Comparison of ENCODE assay signal across 1 cellular context in the genomic region with DNA sequence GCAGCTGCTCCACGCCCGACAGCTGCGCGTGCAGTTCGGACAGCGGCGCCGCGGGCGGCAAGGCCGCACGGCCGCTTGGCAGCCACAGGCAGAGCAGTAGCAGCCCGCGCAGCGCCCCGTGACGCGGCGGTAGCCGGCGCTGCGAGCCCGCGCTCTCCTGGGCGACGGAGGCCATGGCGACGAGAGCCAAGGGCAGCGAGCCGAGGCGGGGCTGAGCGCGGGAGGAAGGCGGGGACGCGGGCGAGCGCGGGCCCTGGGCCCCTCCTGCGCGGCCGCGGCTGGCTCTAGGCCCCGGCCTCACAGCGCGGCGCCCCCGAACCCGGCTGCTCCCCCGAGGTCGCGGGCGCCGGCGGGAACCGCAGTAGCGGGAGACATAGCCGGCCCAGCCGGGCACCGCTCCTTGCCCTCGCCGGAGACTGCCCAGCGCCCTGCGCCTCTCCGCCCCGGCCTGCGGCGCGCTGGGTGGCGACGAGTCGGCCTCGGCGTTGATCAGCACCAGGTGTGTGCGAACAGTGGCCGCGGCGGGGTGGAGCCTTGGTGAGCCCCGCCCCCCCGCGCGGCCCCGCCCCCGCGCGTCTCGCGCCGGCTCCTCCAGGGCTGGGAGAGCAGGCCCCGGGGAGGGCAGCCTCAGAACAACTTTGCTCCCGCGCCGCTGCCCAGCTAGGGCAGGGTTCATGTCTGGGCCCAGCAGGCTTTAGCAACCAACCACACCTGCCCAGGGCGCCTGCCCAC.
TF ChIP-seq lines count a peak whose summit lies in the region.

A gene with protein sequence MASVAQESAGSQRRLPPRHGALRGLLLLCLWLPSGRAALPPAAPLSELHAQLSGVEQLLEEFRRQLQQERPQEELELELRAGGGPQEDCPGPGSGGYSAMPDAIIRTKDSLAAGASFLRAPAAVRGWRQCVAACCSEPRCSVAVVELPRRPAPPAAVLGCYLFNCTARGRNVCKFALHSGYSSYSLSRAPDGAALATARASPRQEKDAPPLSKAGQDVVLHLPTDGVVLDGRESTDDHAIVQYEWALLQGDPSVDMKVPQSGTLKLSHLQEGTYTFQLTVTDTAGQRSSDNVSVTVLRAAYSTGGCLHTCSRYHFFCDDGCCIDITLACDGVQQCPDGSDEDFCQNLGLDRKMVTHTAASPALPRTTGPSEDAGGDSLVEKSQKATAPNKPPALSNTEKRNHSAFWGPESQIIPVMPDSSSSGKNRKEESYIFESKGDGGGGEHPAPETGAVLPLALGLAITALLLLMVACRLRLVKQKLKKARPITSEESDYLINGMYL (minus strand): TSS at position 514 of the 732 bp plus-strand sequence. CDS start 339 bp downstream, at position 175.

TF ChIP-seq in HepG2, 621 proteins besides CTCF, POLR2A, EP300 and RAD21 (continued from another document and continues in another):
- TF ChIP-seq, protein P1, sequence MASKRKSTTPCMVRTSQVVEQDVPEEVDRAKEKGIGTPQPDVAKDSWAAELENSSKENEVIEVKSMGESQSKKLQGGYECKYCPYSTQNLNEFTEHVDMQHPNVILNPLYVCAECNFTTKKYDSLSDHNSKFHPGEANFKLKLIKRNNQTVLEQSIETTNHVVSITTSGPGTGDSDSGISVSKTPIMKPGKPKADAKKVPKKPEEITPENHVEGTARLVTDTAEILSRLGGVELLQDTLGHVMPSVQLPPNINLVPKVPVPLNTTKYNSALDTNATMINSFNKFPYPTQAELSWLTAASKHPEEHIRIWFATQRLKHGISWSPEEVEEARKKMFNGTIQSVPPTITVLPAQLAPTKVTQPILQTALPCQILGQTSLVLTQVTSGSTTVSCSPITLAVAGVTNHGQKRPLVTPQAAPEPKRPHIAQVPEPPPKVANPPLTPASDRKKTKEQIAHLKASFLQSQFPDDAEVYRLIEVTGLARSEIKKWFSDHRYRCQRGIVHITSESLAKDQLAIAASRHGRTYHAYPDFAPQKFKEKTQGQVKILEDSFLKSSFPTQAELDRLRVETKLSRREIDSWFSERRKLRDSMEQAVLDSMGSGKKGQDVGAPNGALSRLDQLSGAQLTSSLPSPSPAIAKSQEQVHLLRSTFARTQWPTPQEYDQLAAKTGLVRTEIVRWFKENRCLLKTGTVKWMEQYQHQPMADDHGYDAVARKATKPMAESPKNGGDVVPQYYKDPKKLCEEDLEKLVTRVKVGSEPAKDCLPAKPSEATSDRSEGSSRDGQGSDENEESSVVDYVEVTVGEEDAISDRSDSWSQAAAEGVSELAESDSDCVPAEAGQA (IDR thresholded peaks at IDR 0.05; ENCODE audit: low read depth), result peak; percentile 52; the same call in 1 of the 2 replicates
- TF ChIP-seq, protein P1 (CRISPR knock-in tag; IDR thresholded peaks at IDR 0.05; ENCODE audit: borderline replicate concordance), result 0 out of 2 replicates have a peak, but pooled peaks have one; percentile 35
- TF ChIP-seq, protein P2, sequence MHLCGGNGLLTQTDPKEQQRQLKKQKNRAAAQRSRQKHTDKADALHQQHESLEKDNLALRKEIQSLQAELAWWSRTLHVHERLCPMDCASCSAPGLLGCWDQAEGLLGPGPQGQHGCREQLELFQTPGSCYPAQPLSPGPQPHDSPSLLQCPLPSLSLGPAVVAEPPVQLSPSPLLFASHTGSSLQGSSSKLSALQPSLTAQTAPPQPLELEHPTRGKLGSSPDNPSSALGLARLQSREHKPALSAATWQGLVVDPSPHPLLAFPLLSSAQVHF (CRISPR knock-in tag; IDR thresholded peaks at IDR 0.05), result peak; percentile 74; the same call in 1 of the 2 replicates
- TF ChIP-seq, protein P3, sequence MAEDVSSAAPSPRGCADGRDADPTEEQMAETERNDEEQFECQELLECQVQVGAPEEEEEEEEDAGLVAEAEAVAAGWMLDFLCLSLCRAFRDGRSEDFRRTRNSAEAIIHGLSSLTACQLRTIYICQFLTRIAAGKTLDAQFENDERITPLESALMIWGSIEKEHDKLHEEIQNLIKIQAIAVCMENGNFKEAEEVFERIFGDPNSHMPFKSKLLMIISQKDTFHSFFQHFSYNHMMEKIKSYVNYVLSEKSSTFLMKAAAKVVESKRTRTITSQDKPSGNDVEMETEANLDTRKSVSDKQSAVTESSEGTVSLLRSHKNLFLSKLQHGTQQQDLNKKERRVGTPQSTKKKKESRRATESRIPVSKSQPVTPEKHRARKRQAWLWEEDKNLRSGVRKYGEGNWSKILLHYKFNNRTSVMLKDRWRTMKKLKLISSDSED (CRISPR knock-in tag; IDR thresholded peaks at IDR 0.05), result peak; percentile 86; the same call in 1 of the 2 replicates
- no peak for TF ChIP-seq KLF15 (CRISPR knock-in tag; IDR thresholded peaks at IDR 0.05; ENCODE audit: borderline replicate concordance)
- no peak for TF ChIP-seq ZBTB1 (CRISPR knock-in tag; IDR thresholded peaks at IDR 0.05; ENCODE audit: borderline replicate concordance)
- peak; percentile 83; the same call in 1 of the 2 replicates for TF ChIP-seq ZC3H13 (CRISPR knock-in tag; IDR thresholded peaks at IDR 0.05)
- TF ChIP-seq, protein P4, sequence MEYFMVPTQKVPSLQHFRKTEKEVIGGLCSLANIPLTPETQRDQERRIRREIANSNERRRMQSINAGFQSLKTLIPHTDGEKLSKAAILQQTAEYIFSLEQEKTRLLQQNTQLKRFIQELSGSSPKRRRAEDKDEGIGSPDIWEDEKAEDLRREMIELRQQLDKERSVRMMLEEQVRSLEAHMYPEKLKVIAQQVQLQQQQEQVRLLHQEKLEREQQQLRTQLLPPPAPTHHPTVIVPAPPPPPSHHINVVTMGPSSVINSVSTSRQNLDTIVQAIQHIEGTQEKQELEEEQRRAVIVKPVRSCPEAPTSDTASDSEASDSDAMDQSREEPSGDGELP (IDR thresholded peaks at IDR 0.05; ENCODE audit: borderline replicate concordance, low read depth), result peak; percentile 39; the same call in 1 of the 2 replicates
- TF ChIP-seq ZFP36L1 (CRISPR knock-in tag; IDR thresholded peaks at IDR 0.05), result 0 out of 2 replicates have a peak, but pooled peaks have one; percentile 59
- no peak for TF ChIP-seq SOX13 (IDR thresholded peaks at IDR 0.05)
- TF ChIP-seq SOX13 (CRISPR knock-in tag; conservative IDR thresholded peaks at IDR 0.05 in 1 of 2, IDR thresholded peaks at IDR 0.05 in 1 of 2), result no peak
- TF ChIP-seq NFYB (CRISPR knock-in tag; IDR thresholded peaks at IDR 0.05), result peak; percentile 33; the same call in 1 of the 2 replicates
- TF ChIP-seq HMGA1 (CRISPR knock-in tag; conservative IDR thresholded peaks at IDR 0.05), result no peak
- TF ChIP-seq ZNF766 (CRISPR knock-in tag; IDR thresholded peaks at IDR 0.05; ENCODE audit: borderline replicate concordance), result no peak
- TF ChIP-seq, protein P5, sequence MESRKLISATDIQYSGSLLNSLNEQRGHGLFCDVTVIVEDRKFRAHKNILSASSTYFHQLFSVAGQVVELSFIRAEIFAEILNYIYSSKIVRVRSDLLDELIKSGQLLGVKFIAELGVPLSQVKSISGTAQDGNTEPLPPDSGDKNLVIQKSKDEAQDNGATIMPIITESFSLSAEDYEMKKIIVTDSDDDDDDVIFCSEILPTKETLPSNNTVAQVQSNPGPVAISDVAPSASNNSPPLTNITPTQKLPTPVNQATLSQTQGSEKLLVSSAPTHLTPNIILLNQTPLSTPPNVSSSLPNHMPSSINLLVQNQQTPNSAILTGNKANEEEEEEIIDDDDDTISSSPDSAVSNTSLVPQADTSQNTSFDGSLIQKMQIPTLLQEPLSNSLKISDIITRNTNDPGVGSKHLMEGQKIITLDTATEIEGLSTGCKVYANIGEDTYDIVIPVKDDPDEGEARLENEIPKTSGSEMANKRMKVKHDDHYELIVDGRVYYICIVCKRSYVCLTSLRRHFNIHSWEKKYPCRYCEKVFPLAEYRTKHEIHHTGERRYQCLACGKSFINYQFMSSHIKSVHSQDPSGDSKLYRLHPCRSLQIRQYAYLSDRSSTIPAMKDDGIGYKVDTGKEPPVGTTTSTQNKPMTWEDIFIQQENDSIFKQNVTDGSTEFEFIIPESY (CRISPR knock-in tag; IDR thresholded peaks at IDR 0.05), result no peak
- TF ChIP-seq SP1 (IDR thresholded peaks at IDR 0.05), result no peak
- TF ChIP-seq SP1 (CRISPR knock-in tag; IDR thresholded peaks at IDR 0.05), result peak; percentile 88
- TF ChIP-seq ZFY (CRISPR knock-in tag; IDR thresholded peaks at IDR 0.05), result peak; percentile 95
- no peak for TF ChIP-seq ZNF781 (CRISPR knock-in tag; IDR thresholded peaks at IDR 0.05; ENCODE audit: borderline replicate concordance, not compliant biosample characterization)
- no peak; the same call in 1 of the 2 replicates for TF ChIP-seq ZNF839 (CRISPR knock-in tag; IDR thresholded peaks at IDR 0.05; ENCODE audit: borderline replicate concordance)
- peak; percentile 57; the same call in 1 of the 2 replicates for TF ChIP-seq AHR (CRISPR knock-in tag; IDR thresholded peaks at IDR 0.05)
- TF ChIP-seq TBL1XR1 (IDR thresholded peaks at IDR 0.05; ENCODE audit: borderline replicate concordance, low read length, partially characterized antibody), result no peak
- peak; percentile 89; the same call in 1 of the 2 replicates for TF ChIP-seq NFKB2 (CRISPR knock-in tag; IDR thresholded peaks at IDR 0.05; ENCODE audit: borderline replicate concordance)
- TF ChIP-seq, protein P6, sequence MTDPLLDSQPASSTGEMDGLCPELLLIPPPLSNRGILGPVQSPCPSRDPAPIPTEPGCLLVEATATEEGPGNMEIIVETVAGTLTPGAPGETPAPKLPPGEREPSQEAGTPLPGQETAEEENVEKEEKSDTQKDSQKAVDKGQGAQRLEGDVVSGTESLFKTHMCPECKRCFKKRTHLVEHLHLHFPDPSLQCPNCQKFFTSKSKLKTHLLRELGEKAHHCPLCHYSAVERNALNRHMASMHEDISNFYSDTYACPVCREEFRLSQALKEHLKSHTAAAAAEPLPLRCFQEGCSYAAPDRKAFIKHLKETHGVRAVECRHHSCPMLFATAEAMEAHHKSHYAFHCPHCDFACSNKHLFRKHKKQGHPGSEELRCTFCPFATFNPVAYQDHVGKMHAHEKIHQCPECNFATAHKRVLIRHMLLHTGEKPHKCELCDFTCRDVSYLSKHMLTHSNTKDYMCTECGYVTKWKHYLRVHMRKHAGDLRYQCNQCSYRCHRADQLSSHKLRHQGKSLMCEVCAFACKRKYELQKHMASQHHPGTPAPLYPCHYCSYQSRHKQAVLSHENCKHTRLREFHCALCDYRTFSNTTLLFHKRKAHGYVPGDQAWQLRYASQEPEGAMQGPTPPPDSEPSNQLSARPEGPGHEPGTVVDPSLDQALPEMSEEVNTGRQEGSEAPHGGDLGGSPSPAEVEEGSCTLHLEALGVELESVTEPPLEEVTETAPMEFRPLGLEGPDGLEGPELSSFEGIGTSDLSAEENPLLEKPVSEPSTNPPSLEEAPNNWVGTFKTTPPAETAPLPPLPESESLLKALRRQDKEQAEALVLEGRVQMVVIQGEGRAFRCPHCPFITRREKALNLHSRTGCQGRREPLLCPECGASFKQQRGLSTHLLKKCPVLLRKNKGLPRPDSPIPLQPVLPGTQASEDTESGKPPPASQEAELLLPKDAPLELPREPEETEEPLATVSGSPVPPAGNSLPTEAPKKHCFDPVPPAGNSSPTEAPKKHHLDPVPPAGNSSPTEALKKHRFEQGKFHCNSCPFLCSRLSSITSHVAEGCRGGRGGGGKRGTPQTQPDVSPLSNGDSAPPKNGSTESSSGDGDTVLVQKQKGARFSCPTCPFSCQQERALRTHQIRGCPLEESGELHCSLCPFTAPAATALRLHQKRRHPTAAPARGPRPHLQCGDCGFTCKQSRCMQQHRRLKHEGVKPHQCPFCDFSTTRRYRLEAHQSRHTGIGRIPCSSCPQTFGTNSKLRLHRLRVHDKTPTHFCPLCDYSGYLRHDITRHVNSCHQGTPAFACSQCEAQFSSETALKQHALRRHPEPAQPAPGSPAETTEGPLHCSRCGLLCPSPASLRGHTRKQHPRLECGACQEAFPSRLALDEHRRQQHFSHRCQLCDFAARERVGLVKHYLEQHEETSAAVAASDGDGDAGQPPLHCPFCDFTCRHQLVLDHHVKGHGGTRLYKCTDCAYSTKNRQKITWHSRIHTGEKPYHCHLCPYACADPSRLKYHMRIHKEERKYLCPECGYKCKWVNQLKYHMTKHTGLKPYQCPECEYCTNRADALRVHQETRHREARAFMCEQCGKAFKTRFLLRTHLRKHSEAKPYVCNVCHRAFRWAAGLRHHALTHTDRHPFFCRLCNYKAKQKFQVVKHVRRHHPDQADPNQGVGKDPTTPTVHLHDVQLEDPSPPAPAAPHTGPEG (CRISPR knock-in tag; IDR thresholded peaks at IDR 0.05), result 0 out of 2 replicates have a peak, but pooled peaks have one; percentile 26
- TF ChIP-seq, protein P7, sequence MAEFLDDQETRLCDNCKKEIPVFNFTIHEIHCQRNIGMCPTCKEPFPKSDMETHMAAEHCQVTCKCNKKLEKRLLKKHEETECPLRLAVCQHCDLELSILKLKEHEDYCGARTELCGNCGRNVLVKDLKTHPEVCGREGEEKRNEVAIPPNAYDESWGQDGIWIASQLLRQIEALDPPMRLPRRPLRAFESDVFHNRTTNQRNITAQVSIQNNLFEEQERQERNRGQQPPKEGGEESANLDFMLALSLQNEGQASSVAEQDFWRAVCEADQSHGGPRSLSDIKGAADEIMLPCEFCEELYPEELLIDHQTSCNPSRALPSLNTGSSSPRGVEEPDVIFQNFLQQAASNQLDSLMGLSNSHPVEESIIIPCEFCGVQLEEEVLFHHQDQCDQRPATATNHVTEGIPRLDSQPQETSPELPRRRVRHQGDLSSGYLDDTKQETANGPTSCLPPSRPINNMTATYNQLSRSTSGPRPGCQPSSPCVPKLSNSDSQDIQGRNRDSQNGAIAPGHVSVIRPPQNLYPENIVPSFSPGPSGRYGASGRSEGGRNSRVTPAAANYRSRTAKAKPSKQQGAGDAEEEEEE (CRISPR knock-in tag; IDR thresholded peaks at IDR 0.05; ENCODE audit: borderline replicate concordance), result no peak
- TF ChIP-seq, protein P8, sequence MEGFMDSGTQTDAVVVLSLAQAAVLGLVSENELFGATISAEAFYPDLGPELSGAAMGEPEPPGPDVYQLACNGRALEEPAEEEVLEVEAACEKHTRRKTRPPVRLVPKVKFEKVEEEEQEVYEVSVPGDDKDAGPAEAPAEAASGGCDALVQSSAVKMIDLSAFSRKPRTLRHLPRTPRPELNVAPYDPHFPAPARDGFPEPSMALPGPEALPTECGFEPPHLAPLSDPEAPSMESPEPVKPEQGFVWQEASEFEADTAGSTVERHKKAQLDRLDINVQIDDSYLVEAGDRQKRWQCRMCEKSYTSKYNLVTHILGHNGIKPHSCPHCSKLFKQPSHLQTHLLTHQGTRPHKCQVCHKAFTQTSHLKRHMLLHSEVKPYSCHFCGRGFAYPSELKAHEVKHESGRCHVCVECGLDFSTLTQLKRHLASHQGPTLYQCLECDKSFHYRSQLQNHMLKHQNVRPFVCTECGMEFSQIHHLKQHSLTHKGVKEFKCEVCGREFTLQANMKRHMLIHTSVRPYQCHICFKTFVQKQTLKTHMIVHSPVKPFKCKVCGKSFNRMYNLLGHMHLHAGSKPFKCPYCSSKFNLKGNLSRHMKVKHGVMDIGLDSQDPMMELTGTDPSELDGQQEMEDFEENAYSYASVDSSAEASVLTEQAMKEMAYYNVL (CRISPR knock-in tag; IDR thresholded peaks at IDR 0.05; ENCODE audit: borderline replicate concordance), result no peak; the same call in 1 of the 2 replicates
